In the genomic region with DNA sequence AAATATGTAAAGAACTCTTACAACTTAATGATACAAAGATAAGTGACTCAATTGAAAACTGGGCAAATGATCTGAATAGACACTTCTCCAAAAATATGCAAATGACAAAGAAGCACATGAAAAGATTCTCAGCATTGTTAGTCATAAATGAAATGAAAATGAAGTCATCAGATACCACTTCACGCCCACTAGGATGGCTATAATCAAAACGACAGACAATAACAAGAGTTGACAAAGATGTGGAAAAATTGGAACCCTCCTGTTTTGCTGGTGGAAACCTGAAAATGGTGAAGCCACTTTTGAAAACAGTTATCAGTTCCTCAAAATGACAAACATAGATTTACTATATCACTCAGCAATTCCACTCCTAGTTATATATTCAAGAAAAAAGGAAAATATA, we compare ENCODE assay signal across 35 cellular contexts. TPM values are rescaled to one million over a fixed set of nuclear protein-coding genes. Genes with fewer than 3 reads are reported as not detected.
DNase-seq lines count a peak whose midpoint lies in the region; ATAC-seq, FAIRE-seq and TF ChIP-seq lines count a peak whose summit lies in the region.
"Had no signal": no experiment of that assay in that cellular context is flagged by ENCODE, and none has a peak within 500 bp of the region (broad histone marks: within the 10 kb centered on the region; RNA-seq: fewer than 3 reads in every experiment).

No MANE protein-coding gene starts in this region.

- H3K4me1 Mint-ChIP-seq in activated T-cell treated with anti-CD3 and anti-CD28 coated beads, Interleukin-2, amount 50 U/mL, for 4 hours (ENCODE audit: low read depth), result peaks cover 3% of the 10 kb centered on the region
- peaks cover 73% of the 10 kb centered on the region for H3K4me1 Mint-ChIP-seq in activated B cell treated with CpG ODN at 0.5 μM for 24 hours
- H3K4me1 Mint-ChIP-seq: activated CD4-positive, alpha-beta T cell treated with anti-CD3 and anti-CD28 coated beads, Interleukin-2, amount 10 ng/mL, durations not matched to agents 7 days and 5 days; activated CD8-positive, alpha-beta memory T cell treated with anti-CD3 and anti-CD28 coated beads, Interleukin-2, amount 10 ng/mL, durations not matched to agents 7 days and 5 days; activated naive CD4-positive, alpha-beta T cell treated with anti-CD3 and anti-CD28 coated beads, Interleukin-2, amount 50 U/mL, for 24 hours; CD8-positive, alpha-beta memory T cell had no signal

- H3K9me3 Mint-ChIP-seq in activated T-cell treated with anti-CD3 and anti-CD28 coated beads, Interleukin-2, amount 50 U/mL, for 4 hours, result peaks cover 8% of the 10 kb centered on the region
- H3K9me3 Mint-ChIP-seq in activated B cell treated with CpG ODN at 0.5 μM for 24 hours, result peaks cover 4% of the 10 kb centered on the region
- H3K9me3 Mint-ChIP-seq: T-helper 2 cell treated with Interferon-gamma antibody and Interleukin-4, amounts not matched to agents 5 μg/mL and 100 μg/mL, for 36 hours had no signal

- peak overlapping the region; percentile 85 for H3K27ac Mint-ChIP-seq in activated B cell treated with CpG ODN at 0.5 μM for 24 hours
- H3K27ac Mint-ChIP-seq: activated CD4-positive, alpha-beta T cell treated with anti-CD3 and anti-CD28 coated beads, Interleukin-2, amount 10 ng/mL, durations not matched to agents 7 days and 5 days; activated CD8-positive, alpha-beta memory T cell treated with anti-CD3 and anti-CD28 coated beads, Interleukin-2, amount 10 ng/mL, durations not matched to agents 7 days and 5 days; activated naive CD4-positive, alpha-beta T cell treated with anti-CD3 and anti-CD28 coated beads, Interleukin-2, amount 50 U/mL, for 24 hours; activated T-helper 2 cell treated with anti-CD3 and anti-CD28 coated beads, Interferon-gamma antibody, Interleukin-2, Interleukin-4, amounts not matched to agents 10 μg/mL and 5 μg/mL and 100 μg/mL, durations not matched to agents 14 hours and 24 hours and 36 hours; CD8-positive, alpha-beta memory T cell; T-helper 2 cell treated with Interferon-gamma antibody and Interleukin-4, amounts not matched to agents 5 μg/mL and 100 μg/mL, for 36 hours had no signal

- no peaks in the 10 kb centered on the region for H3K36me3 ChIP-seq in pancreas
- H3K36me3 ChIP-seq: prostate gland, sigmoid colon had no signal

- peak; percentile 51 to 62 for ATAC-seq in activated T-cell treated with anti-CD3 and anti-CD28 coated beads, Interleukin-2, amount 50 U/mL, for 4 hours
- peak; percentile 37 for ATAC-seq in HG03342 (IDR thresholded peaks at IDR 0.05; ENCODE audit: unreplicated experiment)
- peak; percentile 40 for ATAC-seq in activated B cell treated with CpG ODN at 0.5 μM for 24 hours (ENCODE audit: low read depth)
- ATAC-seq in HG03139 (IDR thresholded peaks at IDR 0.05; ENCODE audit: unreplicated experiment), result no peak
- no peak for ATAC-seq in pancreas
- ATAC-seq: activated CD8-positive, alpha-beta memory T cell treated with anti-CD3 and anti-CD28 coated beads, Interleukin-2, amount 10 ng/mL, durations not matched to agents 7 days and 5 days had no signal

- no peak for FAIRE-seq in pancreas (lab: Jason Lieb, UNC)
- FAIRE-seq: urothelium cell line had no signal

- no peak overlapping the region for H3K27ac ChIP-seq in pancreas
- H3K27ac ChIP-seq: epithelial cell of prostate, PC-9, prostate gland, sigmoid colon, testis, VCaP had no signal

- H3K4me3 ChIP-seq in pancreas, result no peak overlapping the region
- H3K4me3 ChIP-seq: PC-9, prostate gland, sigmoid colon, testis had no signal

- POLR2A ChIA-PET in activated B cell treated with CpG ODN at 0.5 μM for 24 hours (lab: Charles Lee), result interaction anchor here (1.0 kb wide), 1 partner anchor 34 kb away, joined by 5 read pairs; no protein-coding TSS in a partner anchor

- no peaks in the 10 kb centered on the region for H3K36me3 Mint-ChIP-seq in activated T-cell treated with anti-CD3 and anti-CD28 coated beads, Interleukin-2, amount 50 U/mL, for 4 hours (ENCODE audit: insufficient read depth)
- H3K36me3 Mint-ChIP-seq in activated B cell treated with CpG ODN at 0.5 μM for 24 hours (ENCODE audit: low read depth), result no peaks in the 10 kb centered on the region
- H3K36me3 Mint-ChIP-seq: activated CD8-positive, alpha-beta memory T cell treated with anti-CD3 and anti-CD28 coated beads, Interleukin-2, amount 10 ng/mL, durations not matched to agents 7 days and 5 days had no signal

- no peaks in the 10 kb centered on the region for H3K9me3 ChIP-seq in pancreas
- H3K9me3 ChIP-seq: prostate gland, sigmoid colon, testis had no signal

- peaks cover 32% of the 10 kb centered on the region for H3K27me3 Mint-ChIP-seq in activated T-cell treated with anti-CD3 and anti-CD28 coated beads, Interleukin-2, amount 50 U/mL, for 4 hours (ENCODE audit: low read depth)
- H3K27me3 Mint-ChIP-seq in activated B cell treated with CpG ODN at 0.5 μM for 24 hours, result no peaks in the 10 kb centered on the region

- WGBS in pancreas, 2 donors, result 90 to 91% methylated on average over 2 of the region's 2 CpGs

- H3K4me3 Mint-ChIP-seq in activated T-cell treated with anti-CD3 and anti-CD28 coated beads, Interleukin-2, amount 50 U/mL, for 4 hours, result no peak overlapping the region
- peak overlapping the region; percentile 21 for H3K4me3 Mint-ChIP-seq in activated B cell treated with CpG ODN at 0.5 μM for 24 hours
- H3K4me3 Mint-ChIP-seq: activated CD4-positive, alpha-beta T cell treated with anti-CD3 and anti-CD28 coated beads, Interleukin-2, amount 10 ng/mL, durations not matched to agents 7 days and 5 days; activated CD8-positive, alpha-beta memory T cell treated with anti-CD3 and anti-CD28 coated beads, Interleukin-2, amount 10 ng/mL, durations not matched to agents 7 days and 5 days; activated naive CD4-positive, alpha-beta T cell treated with anti-CD3 and anti-CD28 coated beads, Interleukin-2, amount 50 U/mL, for 24 hours; CD8-positive, alpha-beta memory T cell; T-helper 2 cell treated with Interferon-gamma antibody and Interleukin-4, amounts not matched to agents 5 μg/mL and 100 μg/mL, for 36 hours had no signal

- CTCF ChIA-PET in activated B cell treated with CpG ODN at 0.5 μM for 24 hours (lab: Charles Lee), result no interaction called here

- no peak for DNase-seq in activated T-cell treated with anti-CD3 and anti-CD28 coated beads, Interleukin-2, amount 50 U/mL, for 4 hours
- DNase-seq in activated T-cell treated with anti-CD3 and anti-CD28 coated beads for 4 hours, result no peak
- no peak for DNase-seq in activated B cell treated with CpG ODN at 0.5 μM for 24 hours
- DNase-seq in pancreas, result no peak
- no peak for DNase-seq in activated CD8-positive, alpha-beta memory T cell treated with anti-CD3 and anti-CD28 coated beads, Interleukin-2, amount 50 U/mL, for 48 hours
- DNase-seq in NCI-H2171 (lab: John Stamatoyannopoulos, UW), result no peak
- DNase-seq: activated CD4-positive, alpha-beta T cell treated with anti-CD3 and anti-CD28 coated beads, Interleukin-2, amount 10 ng/mL, durations not matched to agents 7 days and 5 days; activated CD8-positive, alpha-beta memory T cell treated with anti-CD3 and anti-CD28 coated beads, Interleukin-2, amount 10 ng/mL, durations not matched to agents 7 days and 5 days; AML-193; amygdala; CD8-positive, alpha-beta memory T cell; DMS153; effector CD4-positive, alpha-beta T cell; HCEC 1CT; NCI-H1105; NCI-H2107; NCI-H446 treated with DMSO at 0.1 percent for 48 hours; NCI-H82; PC-9; Right ventricle myocardium superior; sigmoid colon; stimulated activated CD4-positive, alpha-beta T cell treated with anti-CD3 and anti-CD28 coated beads, Interleukin-4, amount 100 ng/mL, for 4 hours; stimulated activated naive CD4-positive, alpha-beta T cell treated with Interleukin-2 at 50 U/mL for 16 hours; testis had no signal

- peaks cover 0 to 4% (median 0%) of the 10 kb centered on the region in 3 donors for H3K4me1 ChIP-seq in pancreas
- H3K4me1 ChIP-seq: prostate gland, sigmoid colon, testis had no signal

- H3K27me3 ChIP-seq in pancreas, result no peaks in the 10 kb centered on the region
- H3K27me3 ChIP-seq: sigmoid colon, testis had no signal

- no peak for TF ChIP-seq CTCF in activated B cell treated with CpG ODN at 0.5 μM for 24 hours (IDR thresholded peaks at IDR 0.05)
- no peak for TF ChIP-seq CTCF in pancreas (IDR thresholded peaks at IDR 0.05)

- intact Hi-C loops in activated B cell treated with CpG ODN at 0.5 μM for 24 hours (cut with micrococcal nuclease) (loop anchor here (1.0 to 10.0 kb wide), 4 partner anchors 8 to 1089 kb away; a partner anchor contains a TSS), pancreas (cut with DNase I) (no loop called here)

RNA-seq across cellular contexts. Expression of a gene that starts 7.9 kb away (rescaled TPM):
- 1 to 10 TPM in 1 of 3 donors, under 1 TPM in 2; 0.48 to 3.8 (median 0.63) TPM for total RNA-seq in activated T-cell treated with anti-CD3 and anti-CD28 coated beads, Interleukin-2, amount 50 U/mL, for 4 hours
- total RNA-seq in activated B cell treated with CpG ODN at 0.5 μM for 24 hours, result 222 and 237 TPM in 2 replicates
- total RNA-seq in pancreas, result 10 to 100 TPM in 5 of 6 donors, 1 to 10 TPM in 1; 9.7 to 41.1 (median 12.8) TPM
- 1 to 10 TPM; 5.5 to 6.4 TPM for polyA plus RNA-seq in pancreas
- total RNA-seq: A172, LHCN-M2 had no signal

Comparison
In these comparisons a context has a peak if more than half of its experiments do, and no peak if none do; other contexts are left out.
1. ATAC-seq: peak in activated T-cell treated with anti-CD3 and anti-CD28 coated beads, Interleukin-2, amount 50 U/mL, for 4 hours (2 of 2), HG03342 (single experiment) and activated B cell treated with CpG ODN at 0.5 μM for 24 hours (single experiment); none in HG03139 (single experiment) and pancreas (0 of 4).